In the genomic region with DNA sequence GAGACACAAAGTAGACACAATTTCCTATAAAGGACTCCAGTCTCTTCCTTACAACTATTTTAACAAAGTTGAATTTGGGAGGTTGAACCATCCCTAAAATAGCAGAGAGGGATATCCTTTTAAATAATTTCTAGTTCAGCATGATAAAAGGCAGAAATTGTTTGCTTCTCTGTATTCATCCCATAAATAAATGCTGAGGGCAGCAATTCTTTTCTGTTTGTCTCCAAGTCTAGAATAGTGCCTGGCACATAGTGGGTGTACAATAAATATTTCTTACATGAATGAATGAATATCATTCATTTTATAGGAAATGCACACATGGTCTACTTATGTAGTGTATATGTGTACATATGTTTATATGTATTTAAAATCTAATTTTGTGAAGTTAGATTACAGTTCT, we compare ENCODE assay signal across 17 cellular contexts. TPM values are rescaled to one million over a fixed set of nuclear protein-coding genes. Genes with fewer than 3 reads are reported as not detected.
"Had no signal": no experiment of that assay in that cellular context is flagged by ENCODE, and none has a peak within 500 bp of the region (broad histone marks: within the 10 kb centered on the region; RNA-seq: fewer than 3 reads in every experiment).

No MANE protein-coding gene starts in this region.

- ATAC-seq: activated CD8-positive, alpha-beta T cell treated with anti-CD3 and anti-CD28 coated beads for 36 hours; activated T-cell treated with anti-CD3 and anti-CD28 coated beads, Interleukin-2, amount 50 U/mL, for 4 hours; activated T-helper 17 cell treated with anti-CD3 and anti-CD28 coated beads, Interleukin-2, amount 50 U/mL, for 72 hours; left lung had no signal

- H3K36me3 ChIP-seq: left lung, prostate gland, uterus had no signal

- H3K27me3 ChIP-seq: testis, uterus had no signal

- H3K4me1 ChIP-seq: prostate gland had no signal

- H3K27ac ChIP-seq: epithelial cell of prostate, left lung, testis had no signal

- H3K4me3 ChIP-seq: left lung, mucosa of descending colon, prostate gland, testis, uterus had no signal

- DNase-seq: activated B cell treated with CpG ODN at 0.5 μM for 24 hours; activated CD4-positive, alpha-beta T cell treated with anti-CD3 and anti-CD28 coated beads, Interleukin-2, amount 50 U/mL, for 1 hour; activated CD8-positive, alpha-beta T cell treated with anti-CD3 and anti-CD28 coated beads for 36 hours; activated gamma-delta T cell treated with Interleukin-2 at 50 U/mL for 16 hours; activated naive CD4-positive, alpha-beta T cell treated with anti-CD3 and anti-CD28 coated beads, Interleukin-2, amount 50 U/mL, for 16 hours; activated T-cell treated with anti-CD3 and anti-CD28 coated beads, Interleukin-2, amount 50 U/mL, for 4 hours; hippocampal formation; left lung; mucosa of descending colon; retina; stimulated activated naive CD4-positive, alpha-beta T cell; T-helper 1 cell; testis; uterus had no signal

- H3K9me3 ChIP-seq: left lung, mucosa of descending colon, prostate gland, testis, uterus had no signal

RNA-seq across cellular contexts. Expression of a gene that starts 12.3 kb away (rescaled TPM):
- total RNA-seq: activated B cell treated with CpG ODN at 0.5 μM for 24 hours; activated CD8-positive, alpha-beta T cell treated with anti-CD3 and anti-CD28 coated beads for 36 hours; activated T-helper 17 cell treated with anti-CD3 and anti-CD28 coated beads, Interleukin-2, amount 50 U/mL, for 72 hours had no signal

RNA-seq across cellular contexts. Expression of a gene that starts 12.5 kb away (rescaled TPM):
- total RNA-seq: activated B cell treated with CpG ODN at 0.5 μM for 24 hours; activated CD8-positive, alpha-beta T cell treated with anti-CD3 and anti-CD28 coated beads for 36 hours had no signal
